Comparison of ENCODE assay signal across 18 cellular contexts in genomic region chr11:31764766-31765165, GRCh38. TPM values are rescaled to one million over a fixed set of nuclear protein-coding genes. Genes with fewer than 3 reads are reported as not detected.
"Had no signal": no experiment of that assay in that cellular context is flagged by ENCODE, and none has a peak within 500 bp of the region (broad histone marks: within the 10 kb centered on the region; RNA-seq: fewer than 3 reads in every experiment).

No MANE protein-coding gene starts in this region.

- H3K9me3 ChIP-seq: esophagus squamous epithelium, spleen, transverse colon had no signal

- H3K4me3 ChIP-seq: adrenal gland, esophagus squamous epithelium, lung, spleen, transverse colon had no signal

- H3K27ac Mint-ChIP-seq: activated B cell treated with CpG ODN at 0.5 μM for 24 hours; activated CD4-positive, alpha-beta T cell treated with anti-CD3 and anti-CD28 coated beads, Interleukin-2, amount 10 ng/mL, durations not matched to agents 24 days and 14 days; naive thymus-derived CD4-positive, alpha-beta T cell; progenitor cell of endocrine pancreas; stimulated activated naive B cell treated with anti-CD40 and anti-IgM and Interleukin-4, amounts not matched to agents 10 μg/mL and 1 μg/mL and 100 μg/mL, for 72 hours had no signal

- H3K27ac ChIP-seq: adrenal gland, esophagus squamous epithelium, spleen, transverse colon had no signal

- H3K4me1 Mint-ChIP-seq: activated B cell treated with CpG ODN at 0.5 μM for 24 hours; activated CD4-positive, alpha-beta T cell treated with anti-CD3 and anti-CD28 coated beads, Interleukin-2, amount 10 ng/mL, durations not matched to agents 24 days and 14 days; stimulated activated naive B cell treated with anti-CD40 and anti-IgM and Interleukin-4, amounts not matched to agents 10 μg/mL and 1 μg/mL and 100 μg/mL, for 72 hours had no signal

- H3K36me3 Mint-ChIP-seq: stimulated activated naive B cell treated with anti-CD40 and anti-IgM and Interleukin-4, amounts not matched to agents 10 μg/mL and 1 μg/mL and 100 μg/mL, for 72 hours had no signal

- DNase-seq: activated B cell treated with CpG ODN at 0.5 μM for 24 hours; activated CD4-positive, alpha-beta T cell treated with anti-CD3 and anti-CD28 coated beads, Interleukin-2, amount 10 ng/mL, durations not matched to agents 24 days and 14 days; activated CD8-positive, alpha-beta memory T cell treated with anti-CD3 and anti-CD28 coated beads for 24 hours; activated naive CD4-positive, alpha-beta T cell treated with Interleukin-2 at 50 U/mL for 16 hours; adrenal gland; central memory CD4-positive, alpha-beta T cell; esophagus squamous epithelium; foreskin fibroblast; left colon; naive thymus-derived CD4-positive, alpha-beta T cell; spleen; stimulated activated CD4-positive, alpha-beta T cell treated with anti-CD3 and anti-CD28 coated beads, Interleukin-1b, Interleukin-23, amount 100 ng/mL, for 48 hours; stimulated activated naive B cell treated with anti-CD40 and anti-IgM and Interleukin-4, amounts not matched to agents 10 μg/mL and 1 μg/mL and 100 μg/mL, for 72 hours; transverse colon had no signal

- H3K9me3 Mint-ChIP-seq: activated B cell treated with CpG ODN at 0.5 μM for 24 hours; activated CD4-positive, alpha-beta T cell treated with anti-CD3 and anti-CD28 coated beads, Interleukin-2, amount 10 ng/mL, durations not matched to agents 24 days and 14 days; naive thymus-derived CD4-positive, alpha-beta T cell; stimulated activated naive B cell treated with anti-CD40 and anti-IgM and Interleukin-4, amounts not matched to agents 10 μg/mL and 1 μg/mL and 100 μg/mL, for 72 hours had no signal

- H3K27me3 Mint-ChIP-seq: activated B cell treated with CpG ODN at 0.5 μM for 24 hours; activated CD4-positive, alpha-beta T cell treated with anti-CD3 and anti-CD28 coated beads, Interleukin-2, amount 10 ng/mL, durations not matched to agents 24 days and 14 days; naive thymus-derived CD4-positive, alpha-beta T cell; progenitor cell of endocrine pancreas; stimulated activated naive B cell treated with anti-CD40 and anti-IgM and Interleukin-4, amounts not matched to agents 10 μg/mL and 1 μg/mL and 100 μg/mL, for 72 hours had no signal

- ATAC-seq: left colon; naive thymus-derived CD4-positive, alpha-beta T cell; sciatic nerve; stimulated activated naive B cell treated with anti-CD40 and anti-IgM and Interleukin-4, amounts not matched to agents 10 μg/mL and 1 μg/mL and 100 μg/mL, for 72 hours had no signal

- H3K4me1 ChIP-seq: adrenal gland, esophagus squamous epithelium, spleen, transverse colon had no signal

- H3K27me3 ChIP-seq: adrenal gland, esophagus squamous epithelium, spleen, transverse colon had no signal

- H3K36me3 ChIP-seq: adrenal gland, esophagus squamous epithelium, spleen, transverse colon had no signal

- H3K4me3 Mint-ChIP-seq: activated B cell treated with CpG ODN at 0.5 μM for 24 hours; activated CD4-positive, alpha-beta T cell treated with anti-CD3 and anti-CD28 coated beads, Interleukin-2, amount 10 ng/mL, durations not matched to agents 24 days and 14 days; naive thymus-derived CD4-positive, alpha-beta T cell; stimulated activated naive B cell treated with anti-CD40 and anti-IgM and Interleukin-4, amounts not matched to agents 10 μg/mL and 1 μg/mL and 100 μg/mL, for 72 hours had no signal

RNA-seq across cellular contexts. Expression of gene PAX6, which starts 46.4 kb away (rescaled TPM):
- total RNA-seq: activated B cell treated with CpG ODN at 0.5 μM for 24 hours; activated CD4-positive, alpha-beta T cell treated with anti-CD3 and anti-CD28 coated beads, Interleukin-2, amount 10 ng/mL, durations not matched to agents 24 days and 14 days; lung; naive thymus-derived CD4-positive, alpha-beta T cell; sciatic nerve; spleen; subcutaneous adipose tissue had no signal
- polyA plus RNA-seq: naive thymus-derived CD4-positive, alpha-beta T cell had no signal
